ENCODE assay signal across 9 cellular contexts in the genomic region with DNA sequence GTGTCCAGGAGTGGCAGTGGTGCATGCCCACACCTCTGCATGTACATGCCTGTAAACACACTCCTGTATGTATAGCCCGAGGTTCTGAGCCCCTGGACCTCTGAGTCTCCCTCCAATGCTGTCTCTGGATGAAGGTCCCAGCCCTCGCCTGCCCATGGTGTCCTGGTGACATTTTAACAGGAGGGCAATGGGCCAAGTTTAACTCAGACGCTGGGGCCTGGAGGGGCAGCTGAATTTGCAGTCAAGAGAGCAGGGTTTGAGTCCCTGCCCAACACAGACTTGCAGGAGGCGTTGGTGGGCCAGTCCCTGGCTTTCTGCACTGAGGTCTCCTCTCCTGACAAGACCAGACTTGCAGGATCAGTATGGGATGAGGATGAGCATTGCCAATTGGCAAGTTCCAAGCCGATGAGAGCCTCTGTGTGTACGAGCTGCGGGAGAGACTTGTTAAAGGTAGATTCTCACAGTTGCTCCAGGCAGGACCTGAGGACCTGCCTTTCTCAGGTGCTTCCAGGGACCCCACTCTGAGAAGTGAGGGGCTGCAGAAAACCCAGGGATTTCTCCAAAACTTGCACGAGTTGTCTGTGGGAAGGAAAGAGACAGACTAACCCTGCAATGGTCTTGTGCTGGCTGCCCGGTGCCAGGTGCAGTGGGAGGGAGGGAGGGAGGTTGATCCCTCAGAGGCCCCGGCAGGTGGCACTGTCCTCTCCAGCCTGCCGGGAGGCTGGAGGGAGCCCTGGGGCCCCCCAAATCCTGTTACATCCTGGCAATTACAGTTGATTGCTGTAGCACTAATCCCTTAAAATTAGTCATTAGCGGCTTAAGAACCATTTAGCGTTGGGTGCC.
DNase-seq lines count a peak whose midpoint lies in the region; ATAC-seq, FAIRE-seq and TF ChIP-seq lines count a peak whose summit lies in the region.
"Had no signal": no experiment of that assay in that cellular context is flagged by ENCODE, and none has a peak within 500 bp of the region (broad histone marks: within the 10 kb centered on the region; RNA-seq: fewer than 3 reads in every experiment).

No MANE protein-coding gene starts in this region.

- H3K36me3 ChIP-seq in small intestine (ENCODE audit: control insufficient read depth in 2 of 2, insufficient read depth in 2 of 2, low read length in 2 of 2) = no peaks in the 10 kb centered on the region

- no peaks in the 10 kb centered on the region for H3K4me1 ChIP-seq in small intestine (ENCODE audit: control insufficient read depth in 2 of 2, insufficient read depth in 1 of 2, low read depth in 1 of 2, low read length in 1 of 2)

- DNase-seq in NCI-H2196 treated with DMSO at 0.1 percent for 48 hours (lab: John Stamatoyannopoulos, UW; ENCODE audit: unreplicated experiment) (peak; percentile 3), NCI-H2196 (lab: John Stamatoyannopoulos, UW; ENCODE audit: unreplicated experiment) (no peak), NCI-H510A treated with DMSO at 0.1 percent for 48 hours (lab: John Stamatoyannopoulos, UW) (peak; percentile 69), epithelial cell of proximal tubule (ENCODE audit: low read depth) (no peak), small intestine (peak; percentile 39), NCI-H1436 treated with DMSO at 0.1 percent for 48 hours (lab: John Stamatoyannopoulos, UW) (no peak)

- peak; percentile 43 for TF ChIP-seq CTCF in epithelial cell of proximal tubule (conservative IDR thresholded peaks at IDR 0.05; ENCODE audit: low read depth, low read length)

- no peak overlapping the region for H3K27ac ChIP-seq in small intestine (ENCODE audit: low read depth in 1 of 2, low read length in 1 of 2)

- no peak for FAIRE-seq in small intestine (lab: Jason Lieb, UNC)

- 24 to 51% (median 38%) methylated on average over 12 to 13 of the region's 13 CpGs for WGBS in small intestine, 3 donors

- no peak overlapping the region for H3K4me3 ChIP-seq in epithelial cell of proximal tubule (ENCODE audit: low read depth, low read length)
- no peak overlapping the region for H3K4me3 ChIP-seq in small intestine (ENCODE audit: low read depth in 1 of 2, low read length in 2 of 2)

- H3K27me3 ChIP-seq in small intestine (ENCODE audit: control insufficient read depth in 2 of 2, insufficient read depth in 2 of 2, low read length in 2 of 2) = no peaks in the 10 kb centered on the region

- H3K9me3 ChIP-seq in small intestine (ENCODE audit: control insufficient read depth, low read depth) = no peaks in the 10 kb centered on the region

- ATAC-seq in GM21381 (IDR thresholded peaks at IDR 0.05; ENCODE audit: unreplicated experiment) (no peak), GM19351 (IDR thresholded peaks at IDR 0.05; ENCODE audit: unreplicated experiment) (no peak)
- ATAC-seq: stimulated activated memory B cell treated with anti-CD40 and anti-IgM and Interleukin-4, amounts not matched to agents 10 μg/mL and 1 μg/mL and 100 μg/mL, for 72 hours had no signal

Comparison
In these comparisons a context has a peak if more than half of its experiments do, and no peak if none do; other contexts are left out.
1. DNase-seq: peak in NCI-H2196 treated with DMSO at 0.1 percent for 48 hours (single experiment), NCI-H510A treated with DMSO at 0.1 percent for 48 hours (single experiment) and small intestine (single experiment); none in NCI-H2196 (single experiment), epithelial cell of proximal tubule (single experiment) and NCI-H1436 treated with DMSO at 0.1 percent for 48 hours (single experiment).